16 cellular contexts compared by ENCODE assay signal in genomic region chr11:109326781-109327180, GRCh38.
DNase-seq lines count a peak whose midpoint lies in the region; ATAC-seq and TF ChIP-seq lines count a peak whose summit lies in the region.
"Had no signal": no experiment of that assay in that cellular context is flagged by ENCODE, and none has a peak within 500 bp of the region (broad histone marks: within the 10 kb centered on the region; RNA-seq: fewer than 3 reads in every experiment).

No MANE protein-coding gene starts in this region.

- TF ChIP-seq CTCF in right atrium auricular region (IDR thresholded peaks at IDR 0.05) (no peak), MM.1S (IDR thresholded peaks at IDR 0.05; ENCODE audit: low read length) (no peak)

- H3K79me2 ChIP-seq in MM.1S (ENCODE audit: low read length) = no peaks in the 10 kb centered on the region

- no peak overlapping the region for H3K4me2 ChIP-seq in MM.1S (ENCODE audit: low read depth, low read length)
- H3K4me2 ChIP-seq: BLaER1 had no signal

- no peak overlapping the region for H2AFZ ChIP-seq in MM.1S (ENCODE audit: low read length)
- H2AFZ ChIP-seq: GM23248 had no signal

- no peak overlapping the region for H3K4me3 ChIP-seq in right atrium auricular region
- no peak overlapping the region for H3K4me3 ChIP-seq in MM.1S (ENCODE audit: low read length)
- H3K4me3 ChIP-seq: BLaER1, GM23248 had no signal

- peak; percentile 70 for ATAC-seq in left ventricle myocardium superior
- ATAC-seq: CD8-positive, alpha-beta T cell had no signal

- no peak overlapping the region for H3K9ac ChIP-seq in MM.1S (ENCODE audit: low read length)
- H3K9ac ChIP-seq: BLaER1, GM23248 had no signal

- H3F3A ChIP-seq in MM.1S (ENCODE audit: insufficient read depth, low read length) = no peaks in the 10 kb centered on the region

- DNase-seq in left ventricle myocardium superior = no peak
- DNase-seq in right atrium auricular region (ENCODE audit: low spot score) = no peak
- DNase-seq in NCI-H446 treated with DMSO at 0.1 percent for 48 hours (lab: John Stamatoyannopoulos, UW) = peak; percentile 45
- peak; percentile 37 for DNase-seq in myocyte (ENCODE audit: low read depth)
- no peak for DNase-seq in MM.1S
- DNase-seq in stimulated activated naive CD4-positive, alpha-beta T cell (lab: John Stamatoyannopoulos, UW) = no peak
- DNase-seq: Caco-2; CD4-positive, CD25-positive, alpha-beta regulatory T cell; CD8-positive, alpha-beta T cell; DMS153; DND-41; GM23248; H7; HCEC 1CT had no signal

- H3K9me3 ChIP-seq in right atrium auricular region (peaks cover 0 to 3% of the 10 kb centered on the region in 2 donors), MM.1S (replicated peaks; ENCODE audit: insufficient read depth, low read length) (no peaks in the 10 kb centered on the region)
- H3K9me3 ChIP-seq: BLaER1, Caco-2 had no signal

- no peaks in the 10 kb centered on the region for H3K27me3 ChIP-seq in right atrium auricular region
- H3K27me3 ChIP-seq in MM.1S (replicated peaks; ENCODE audit: insufficient read depth, low read length) = no peaks in the 10 kb centered on the region
- H3K27me3 ChIP-seq: BLaER1 had no signal

- intact Hi-C loops in left ventricle myocardium superior (cut with micrococcal nuclease) = loop anchor here (5.0 kb wide), 1 partner anchor 894 kb away; no protein-coding TSS in a partner anchor

- H3K36me3 ChIP-seq in right atrium auricular region (no peaks in the 10 kb centered on the region), MM.1S (replicated peaks; ENCODE audit: insufficient read depth, low read length) (no peaks in the 10 kb centered on the region)
- H3K36me3 ChIP-seq: BLaER1 had no signal

- no peak overlapping the region for H3K27ac ChIP-seq in right atrium auricular region
- H3K27ac ChIP-seq in MM.1S (ENCODE audit: low read length) = no peak overlapping the region
- H3K27ac ChIP-seq: BLaER1, C4-2B, GM23248 had no signal

- no peaks in the 10 kb centered on the region for H3K4me1 ChIP-seq in right atrium auricular region
- no peaks in the 10 kb centered on the region for H3K4me1 ChIP-seq in MM.1S (ENCODE audit: low read length)
- H3K4me1 ChIP-seq: BLaER1, Caco-2 had no signal

- H3K9me2 ChIP-seq in MM.1S (replicated peaks; ENCODE audit: insufficient read depth, low read length) = no peaks in the 10 kb centered on the region

- H4K20me1 ChIP-seq in MM.1S (ENCODE audit: insufficient read depth, low read length) = no peaks in the 10 kb centered on the region
- H4K20me1 ChIP-seq: BLaER1 had no signal

Comparison
In these comparisons a context has a peak if more than half of its experiments do, and no peak if none do; other contexts are left out.
1. DNase-seq: peak in NCI-H446 treated with DMSO at 0.1 percent for 48 hours (single experiment) and myocyte (single experiment); none in left ventricle myocardium superior (single experiment), right atrium auricular region (single experiment), MM.1S (single experiment) and stimulated activated naive CD4-positive, alpha-beta T cell (0 of 6).